In the genomic region with DNA sequence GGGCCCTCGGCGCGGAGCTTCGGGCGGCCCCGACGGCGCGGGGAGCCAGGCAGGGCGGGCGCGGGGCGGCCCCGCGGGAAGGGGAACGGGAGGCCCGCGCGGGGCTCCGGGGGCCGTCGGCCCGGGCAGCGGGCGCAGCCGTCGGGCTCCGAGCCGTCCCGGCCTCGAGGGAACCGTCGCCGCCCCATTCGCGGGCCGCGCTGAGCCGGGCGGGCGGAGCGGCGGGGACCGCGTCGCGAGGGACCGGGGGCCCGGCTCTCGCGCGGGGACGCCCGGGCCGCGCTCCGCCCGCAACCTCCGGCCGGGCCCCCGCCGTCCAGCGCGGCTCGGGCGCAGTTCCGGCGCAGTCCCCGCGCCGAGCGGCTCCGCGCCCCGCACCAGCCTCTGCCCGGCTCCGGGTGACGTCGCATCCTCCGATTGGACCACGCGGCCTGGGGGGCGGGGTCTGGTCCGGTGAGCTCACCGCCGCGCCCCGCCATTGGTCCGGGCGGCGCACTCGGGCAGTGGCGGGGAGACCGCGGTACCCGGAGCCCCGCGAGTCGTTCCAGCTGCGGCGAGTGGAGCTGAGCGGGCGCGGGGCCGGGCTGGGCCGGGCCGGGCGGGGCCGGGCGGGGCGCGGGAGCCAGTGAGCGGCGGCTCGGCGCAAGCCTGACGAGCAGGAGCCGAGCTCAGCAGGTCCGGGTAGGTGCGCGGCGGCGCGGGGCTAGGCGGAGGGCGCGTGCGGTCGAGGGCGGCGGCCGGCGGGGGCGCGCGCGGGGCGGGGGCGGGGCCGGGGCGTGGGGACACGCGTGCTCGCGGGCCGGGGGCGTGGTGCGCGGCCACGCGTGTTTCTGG, we compare ENCODE assay signal across 8 cellular contexts.
DNase-seq lines count a peak whose midpoint lies in the region; ATAC-seq and TF ChIP-seq lines count a peak whose summit lies in the region.

No MANE protein-coding gene starts in this region.

- CTCF ChIA-PET in BJ (lab: Yijun Ruan, JAX): interaction anchor here (0.9 to 3.7 kb wide), 2 partner anchors 18 to 36 kb away, joined by 3 to 23 read pairs; no protein-coding TSS in a partner anchor

- intact Hi-C loops in natural killer cell (cut with micrococcal nuclease): no loop called here

- peaks cover 26% of the 10 kb centered on the region for H3K27me3 ChIP-seq in BJ (ENCODE audit: control insufficient read depth, insufficient read depth, low read length)

- H3K4me3 ChIP-seq in BJ (ENCODE audit: low read depth, low read length): peak overlapping the region; percentile 23

- no peak overlapping the region for H3K27ac Mint-ChIP-seq in activated T-cell treated with anti-CD3 and anti-CD28 coated beads, Interleukin-2, amount 50 U/mL, for 24 hours
- peak overlapping the region in 1 of 2 donors; percentile 88 for H3K27ac Mint-ChIP-seq in natural killer cell

- TF ChIP-seq CTCF in BJ (IDR thresholded peaks at IDR 0.05; ENCODE audit: insufficient read depth, low read depth, low read length): no peak
- no peak for TF ChIP-seq CTCF in natural killer cell (IDR thresholded peaks at IDR 0.05)

- no peaks in the 10 kb centered on the region for H3K36me3 Mint-ChIP-seq in activated T-cell treated with anti-CD3 and anti-CD28 coated beads, Interleukin-2, amount 50 U/mL, for 24 hours (ENCODE audit: low read depth)
- H3K36me3 Mint-ChIP-seq in natural killer cell: no peaks in the 10 kb centered on the region

- peak overlapping the region; percentile 25 for H3K4me3 Mint-ChIP-seq in activated T-cell treated with anti-CD3 and anti-CD28 coated beads, Interleukin-2, amount 50 U/mL, for 24 hours
- H3K4me3 Mint-ChIP-seq in natural killer cell: peak overlapping the region; percentile 87

- H3K27me3 Mint-ChIP-seq in activated T-cell treated with anti-CD3 and anti-CD28 coated beads, Interleukin-2, amount 50 U/mL, for 24 hours: peaks cover 71% of the 10 kb centered on the region
- H3K27me3 Mint-ChIP-seq in natural killer cell (ENCODE audit: low read depth in 2 of 2): peaks cover 31 to 67% of the 10 kb centered on the region in 2 donors

- peak; percentile 11 for DNase-seq in BJ (ENCODE audit: low read depth)
- DNase-seq in NCI-H82 treated with DMSO at 0.1 percent for 48 hours (lab: John Stamatoyannopoulos, UW; ENCODE audit: unreplicated experiment): peak; percentile 67
- peak; percentile 95 for DNase-seq in activated T-cell treated with anti-CD3 and anti-CD28 coated beads, Interleukin-2, amount 50 U/mL, for 24 hours
- DNase-seq in natural killer cell: peak; percentile 97
- DNase-seq in stimulated activated CD8-positive, alpha-beta memory T cell treated with anti-CD3 and anti-CD28 coated beads, Interleukin-7, amount 100 ng/mL, for 1 hour (ENCODE audit: low read depth in 2 of 2): peak; percentile 84 to 86

- POLR2A ChIA-PET in BJ (lab: Charles Lee): interaction anchor here (0.6 kb wide), 2 partner anchors 36 to 311 kb away, joined by 3 read pairs; no protein-coding TSS in a partner anchor

- peaks cover 17% of the 10 kb centered on the region for H3K4me1 Mint-ChIP-seq in activated T-cell treated with anti-CD3 and anti-CD28 coated beads, Interleukin-2, amount 50 U/mL, for 24 hours (ENCODE audit: low read depth)
- peaks cover 7 to 9% of the 10 kb centered on the region in 2 donors for H3K4me1 Mint-ChIP-seq in natural killer cell

- ATAC-seq in GM19395 (IDR thresholded peaks at IDR 0.05; ENCODE audit: unreplicated experiment) (peak; percentile 90), HG03460 (IDR thresholded peaks at IDR 0.05; ENCODE audit: unreplicated experiment) (peak; percentile 96), esophagus mucosa (peak; percentile 98), natural killer cell (peak; percentile 94 to 98 (median 94))

- H3K9me3 Mint-ChIP-seq in activated T-cell treated with anti-CD3 and anti-CD28 coated beads, Interleukin-2, amount 50 U/mL, for 24 hours: no peaks in the 10 kb centered on the region
- H3K9me3 Mint-ChIP-seq in natural killer cell: no peaks in the 10 kb centered on the region

- H3K36me3 ChIP-seq in BJ (ENCODE audit: control insufficient read depth, insufficient read depth, low read length): no peaks in the 10 kb centered on the region

Comparison
In these comparisons a context has a peak if more than half of its experiments do, and no peak if none do; other contexts are left out.
1. Peak in every context shown above with its lines: DNase-seq, ATAC-seq and H3K4me3 ChIP-seq.
2. DNase-seq: peak in every context shown above with its lines; median percentile 97 in natural killer cell; 95 in activated T-cell treated with anti-CD3 and anti-CD28 coated beads, Interleukin-2, amount 50 U/mL, for 24 hours; 85 in stimulated activated CD8-positive, alpha-beta memory T cell treated with anti-CD3 and anti-CD28 coated beads, Interleukin-7, amount 100 ng/mL, for 1 hour; 67 in NCI-H82 treated with DMSO at 0.1 percent for 48 hours; 11 in BJ.